ENCODE assay signal across 8 cellular contexts in the genomic region with DNA sequence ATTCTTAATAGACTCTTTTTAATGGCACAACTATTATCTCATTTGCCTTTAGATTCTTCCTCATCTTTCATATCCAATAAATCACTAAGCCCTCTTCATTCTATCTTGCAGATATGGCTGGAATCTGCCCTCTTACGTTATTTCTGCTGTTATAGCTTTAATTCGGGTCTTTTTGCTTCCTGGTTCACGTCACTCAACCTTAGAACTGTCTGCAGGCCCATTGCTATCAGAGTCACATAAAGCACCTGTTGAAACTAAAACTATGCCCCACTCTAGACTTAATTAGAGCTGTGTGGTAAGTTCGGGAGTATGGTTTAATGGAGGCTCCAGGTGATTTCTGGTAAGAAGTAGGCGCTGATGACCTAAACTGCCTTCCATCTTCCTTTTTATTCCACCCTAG. TPM values are rescaled to one million over a fixed set of nuclear protein-coding genes. Genes with fewer than 3 reads are reported as not detected.
DNase-seq lines count a peak whose midpoint lies in the region; ATAC-seq and TF ChIP-seq lines count a peak whose summit lies in the region.

No MANE protein-coding gene starts in this region.

- peak overlapping the region in 11 of 12 donors; percentile 61 to 97 (median 91) for H3K4me3 ChIP-seq in heart left ventricle
- H3K4me3 ChIP-seq in left lung: peak overlapping the region; percentile 64 to 76
- peak overlapping the region; percentile 77 for H3K4me3 ChIP-seq in urinary bladder (ENCODE audit: low read depth, low read length)

- no peaks in the 10 kb centered on the region for H3K27me3 Mint-ChIP-seq in activated CD8-positive, alpha-beta T cell treated with anti-CD3 and anti-CD28 coated beads, Interleukin-2, amount 10 ng/mL, durations not matched to agents 7 days and 5 days (ENCODE audit: low read depth)

- CTCF ChIA-PET in activated CD8-positive, alpha-beta T cell treated with anti-CD3 and anti-CD28 coated beads, Interleukin-2, amount 10 ng/mL, durations not matched to agents 7 days and 5 days (lab: Charles Lee): interaction anchor here (0.9 to 1.1 kb wide), 3 partner anchors 22 to 120 kb away, joined by 3 to 4 read pairs (median 3); no protein-coding TSS in a partner anchor

- H3K36me3 ChIP-seq in heart left ventricle (no peaks in the 10 kb centered on the region), left lung (no peaks in the 10 kb centered on the region), urinary bladder (ENCODE audit: insufficient read depth) (no peaks in the 10 kb centered on the region)

- no peak for ATAC-seq in heart left ventricle
- no peak for ATAC-seq in left ventricle myocardium superior
- ATAC-seq in activated CD8-positive, alpha-beta T cell treated with anti-CD3 and anti-CD28 coated beads, Interleukin-2, amount 10 ng/mL, durations not matched to agents 7 days and 5 days: no peak
- ATAC-seq in left lung: no peak
- no peak for ATAC-seq in GM18517 (IDR thresholded peaks at IDR 0.05; ENCODE audit: unreplicated experiment)
- ATAC-seq in HG02798 (IDR thresholded peaks at IDR 0.05; ENCODE audit: poor library complexity, unreplicated experiment): no peak

- peak overlapping the region; percentile 91 for H3K4me3 Mint-ChIP-seq in activated CD8-positive, alpha-beta T cell treated with anti-CD3 and anti-CD28 coated beads, Interleukin-2, amount 10 ng/mL, durations not matched to agents 7 days and 5 days

- H3K9me3 Mint-ChIP-seq in activated CD8-positive, alpha-beta T cell treated with anti-CD3 and anti-CD28 coated beads, Interleukin-2, amount 10 ng/mL, durations not matched to agents 7 days and 5 days (ENCODE audit: insufficient read depth): no peaks in the 10 kb centered on the region

- intact Hi-C loops in heart left ventricle (cut with DNase I): no loop called here
- intact Hi-C loops in left ventricle myocardium superior (cut with micrococcal nuclease): no loop called here
- intact Hi-C loops in left lung (cut with DNase I): no loop called here

- H3K27ac Mint-ChIP-seq in activated CD8-positive, alpha-beta T cell treated with anti-CD3 and anti-CD28 coated beads, Interleukin-2, amount 10 ng/mL, durations not matched to agents 7 days and 5 days: peak overlapping the region; percentile 95

- TF ChIP-seq POLR2A in heart left ventricle (IDR thresholded peaks at IDR 0.05): no peak

- H3K4me1 ChIP-seq in heart left ventricle (peaks cover 0 to 30% (median 14%) of the 10 kb centered on the region in 12 donors), left lung (peaks cover 0 to 23% of the 10 kb centered on the region in 2 donors), urinary bladder (ENCODE audit: insufficient read depth) (peaks cover 1% of the 10 kb centered on the region)

- POLR2A ChIA-PET in activated CD8-positive, alpha-beta T cell treated with anti-CD3 and anti-CD28 coated beads, Interleukin-2, amount 10 ng/mL, durations not matched to agents 7 days and 5 days (lab: Charles Lee): interaction anchor here (1.3 kb wide), 1 partner anchor 118 kb away, joined by 3 read pairs; no protein-coding TSS in a partner anchor

- peak overlapping the region in 1 of 12 donors; percentile 90 for H3K27ac ChIP-seq in heart left ventricle
- H3K27ac ChIP-seq in left lung: no peak overlapping the region
- no peak overlapping the region for H3K27ac ChIP-seq in urinary bladder (ENCODE audit: low read depth)

- H3K27me3 ChIP-seq in heart left ventricle (no peaks in the 10 kb centered on the region), left lung (no peaks in the 10 kb centered on the region)

- H3K36me3 Mint-ChIP-seq in activated CD8-positive, alpha-beta T cell treated with anti-CD3 and anti-CD28 coated beads, Interleukin-2, amount 10 ng/mL, durations not matched to agents 7 days and 5 days (ENCODE audit: low read depth): peaks cover 5% of the 10 kb centered on the region

- peaks cover 34% of the 10 kb centered on the region for H3K4me1 Mint-ChIP-seq in activated CD8-positive, alpha-beta T cell treated with anti-CD3 and anti-CD28 coated beads, Interleukin-2, amount 10 ng/mL, durations not matched to agents 7 days and 5 days (ENCODE audit: low read depth)

- no peak for TF ChIP-seq CTCF in heart left ventricle (IDR thresholded peaks at IDR 0.05)
- no peak for TF ChIP-seq CTCF in left lung (IDR thresholded peaks at IDR 0.05)

- H3K9me3 ChIP-seq in heart left ventricle: no peaks in the 10 kb centered on the region
- no peaks in the 10 kb centered on the region for H3K9me3 ChIP-seq in left lung

- 46 to 59% (median 49%) methylated on average over 5 of the region's 5 CpGs for WGBS in heart left ventricle, 4 donors
- WGBS in urinary bladder: 53% methylated on average over 5 of the region's 5 CpGs

- DNase-seq in heart left ventricle (no peak), left ventricle myocardium superior (no peak), left lung (no peak), HuH-7.5 (ENCODE audit: low spot score) (no peak)
- no peak for DNase-seq in activated CD8-positive, alpha-beta T cell treated with anti-CD3 and anti-CD28 coated beads, Interleukin-2, amount 10 ng/mL, durations not matched to agents 7 days and 5 days

RNA-seq across cellular contexts. Expression of gene QRSL1, which starts 1.0 kb away (rescaled TPM):
- total RNA-seq in heart left ventricle: 10 to 100 TPM in 7 of 9 donors, 1 to 10 TPM in 2; 8.6 to 18.9 (median 14.4) TPM
- polyA plus RNA-seq in heart left ventricle: 10 to 100 TPM; 11.2 to 15.2 TPM
- total RNA-seq in left ventricle myocardium superior: 21.2 TPM
- total RNA-seq in activated CD8-positive, alpha-beta T cell treated with anti-CD3 and anti-CD28 coated beads, Interleukin-2, amount 10 ng/mL, durations not matched to agents 7 days and 5 days: 10 to 100 TPM; 12.3 to 14.2 TPM
- 10 to 100 TPM in 1 of 2 donors, 1 to 10 TPM in 1; 9.7 to 10.9 TPM for total RNA-seq in left lung
- total RNA-seq in urinary bladder: 21.6 TPM
- polyA plus RNA-seq in urinary bladder: 7.5 TPM

RNA-seq across cellular contexts. Expression of gene RTN4IP1, which starts 1.1 kb away (rescaled TPM):
- total RNA-seq in heart left ventricle: 10 to 100 TPM in 8 of 9 donors, 1 to 10 TPM in 1; 6.9 to 21.8 (median 13.6) TPM
- polyA plus RNA-seq in heart left ventricle: 10 to 100 TPM; 11.8 to 23.3 TPM
- total RNA-seq in left ventricle myocardium superior: 19.2 TPM
- 1 to 10 TPM; 7.4 to 8.7 TPM for total RNA-seq in activated CD8-positive, alpha-beta T cell treated with anti-CD3 and anti-CD28 coated beads, Interleukin-2, amount 10 ng/mL, durations not matched to agents 7 days and 5 days
- total RNA-seq in left lung: 1 to 10 TPM; 4.6 to 6.0 TPM
- 3.6 TPM for total RNA-seq in urinary bladder
- polyA plus RNA-seq in urinary bladder: 4.3 TPM
